In the genomic region with DNA sequence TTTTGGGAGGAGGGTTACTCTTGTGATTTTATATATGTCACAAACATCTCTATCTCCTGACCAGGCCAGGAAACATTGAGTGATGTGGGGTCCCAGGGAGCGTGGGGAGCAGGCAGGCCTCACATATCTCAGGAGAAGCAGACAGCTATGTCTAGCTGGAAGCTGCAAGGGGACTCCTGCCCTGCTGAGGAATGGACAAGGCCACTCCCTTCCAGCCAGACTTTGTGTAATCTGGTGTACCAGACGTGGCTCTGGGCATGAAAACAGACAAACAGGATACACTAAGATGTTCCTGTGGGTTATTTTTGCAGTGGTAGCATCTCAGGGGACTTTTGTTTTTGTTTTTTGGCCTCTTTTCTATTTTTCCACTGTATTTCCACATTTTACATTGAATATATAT, we compare ENCODE assay signal across 17 cellular contexts. TPM values are rescaled to one million over a fixed set of nuclear protein-coding genes. Genes with fewer than 3 reads are reported as not detected.
DNase-seq lines count a peak whose midpoint lies in the region; ATAC-seq and TF ChIP-seq lines count a peak whose summit lies in the region.
"Had no signal": no experiment of that assay in that cellular context is flagged by ENCODE, and none has a peak within 500 bp of the region (broad histone marks: within the 10 kb centered on the region; RNA-seq: fewer than 3 reads in every experiment).

No MANE protein-coding gene starts in this region.

- no peak overlapping the region for H3K4me3 Mint-ChIP-seq in endothelial cell (ENCODE audit: unreplicated experiment)
- H3K4me3 Mint-ChIP-seq: IgD-negative memory B cell had no signal

- intact Hi-C loops in left cardiac atrium (cut with DNase I), result no loop called here
- intact Hi-C loops in Right ventricle myocardium superior (cut with DNase I), result no loop called here
- intact Hi-C loops in upper lobe of right lung (cut with DNase I), result no loop called here
- intact Hi-C loops in PC-9 (cut with micrococcal nuclease; ENCODE audit: unreplicated experiment), result no loop called here

- H3K4me1 ChIP-seq in upper lobe of right lung, result peaks cover 3% of the 10 kb centered on the region
- H3K4me1 ChIP-seq in PC-9 (replicated peaks; ENCODE audit: insufficient read depth), result no peaks in the 10 kb centered on the region
- H3K4me1 ChIP-seq: HAP-1 had no signal

- H2AFZ ChIP-seq in PC-9, result no peak overlapping the region

- H3K36me3 ChIP-seq in upper lobe of right lung (no peaks in the 10 kb centered on the region), PC-9 (ENCODE audit: low read depth) (no peaks in the 10 kb centered on the region)
- H3K36me3 ChIP-seq: HAP-1 had no signal

- CTCF ChIA-PET in PC-9 (lab: Charles Lee), result no interaction called here

- H3K36me3 Mint-ChIP-seq in endothelial cell (ENCODE audit: low read depth, unreplicated experiment), result peaks cover 5% of the 10 kb centered on the region

- TF ChIP-seq CTCF in endothelial cell (IDR thresholded peaks at IDR 0.05; ENCODE audit: unreplicated experiment) (no peak), upper lobe of right lung (IDR thresholded peaks at IDR 0.05) (no peak), PC-9 (conservative IDR thresholded peaks at IDR 0.05) (no peak)

- H3K4me3 ChIP-seq in upper lobe of right lung (no peak overlapping the region), PC-9 (no peak overlapping the region)
- H3K4me3 ChIP-seq: HAP-1 had no signal

- H3K27me3 ChIP-seq in upper lobe of right lung, result no peaks in the 10 kb centered on the region
- no peaks in the 10 kb centered on the region for H3K27me3 ChIP-seq in PC-9 (ENCODE audit: insufficient read depth, low read depth)

- H3K9me3 ChIP-seq in upper lobe of right lung, result no peaks in the 10 kb centered on the region
- no peaks in the 10 kb centered on the region for H3K9me3 ChIP-seq in PC-9 (ENCODE audit: insufficient read depth, low read depth)
- H3K9me3 ChIP-seq: HAP-1 had no signal

- H3K27ac ChIP-seq in upper lobe of right lung (peak overlapping the region; percentile 11), PC-9 (no peak overlapping the region)

- H3K9me2 ChIP-seq in PC-9 (ENCODE audit: insufficient read depth), result no peaks in the 10 kb centered on the region

- peaks cover 28% of the 10 kb centered on the region for H3K4me1 Mint-ChIP-seq in endothelial cell (ENCODE audit: unreplicated experiment)

- no peaks in the 10 kb centered on the region for H4K20me1 ChIP-seq in PC-9 (ENCODE audit: insufficient read depth)

- POLR2A ChIA-PET in PC-9 (lab: Charles Lee; ENCODE audit: unreplicated experiment), result no interaction called here

- no TSS peak for BruUV-seq in PC-9 (replicated peaks; lab: Mats Ljungman, UMichigan)

- no peak overlapping the region for H3K4me2 ChIP-seq in PC-9

- H3F3A ChIP-seq in PC-9 (ENCODE audit: insufficient read depth, low read depth), result no peaks in the 10 kb centered on the region

- ATAC-seq in left cardiac atrium, result peak; percentile 62 to 67
- no peak for ATAC-seq in Right ventricle myocardium superior (ENCODE audit: poor library complexity)
- peak; percentile 44 for ATAC-seq in upper lobe of right lung
- no peak for ATAC-seq in GM21786 (IDR thresholded peaks at IDR 0.05; ENCODE audit: unreplicated experiment)

- DNase-seq in left cardiac atrium (no peak), Right ventricle myocardium superior (no peak), endothelial cell (ENCODE audit: low spot score) (peak; percentile 22), mucosa of gallbladder (ENCODE audit: low spot score) (peak; percentile 44), upper lobe of right lung (no peak), NCI-H128 (lab: John Stamatoyannopoulos, UW; ENCODE audit: unreplicated experiment) (no peak), PC-9 (no peak)
- DNase-seq: activated CD4-positive, alpha-beta T cell treated with anti-CD3 and anti-CD28 coated beads, Interleukin-2, amount 50 U/mL, for 48 hours; anterior cingulate cortex; dermis blood vessel endothelial cell; NCI-H1436 had no signal

- H3K9me3 Mint-ChIP-seq in endothelial cell (ENCODE audit: unreplicated experiment), result no peaks in the 10 kb centered on the region
- H3K9me3 Mint-ChIP-seq: IgD-negative memory B cell had no signal

- H3K27me3 Mint-ChIP-seq in endothelial cell (ENCODE audit: unreplicated experiment), result peaks cover 2% of the 10 kb centered on the region

- no peaks in the 10 kb centered on the region for H3K79me2 ChIP-seq in PC-9 (ENCODE audit: low read depth)

- H3K27ac Mint-ChIP-seq in endothelial cell (ENCODE audit: unreplicated experiment), result peak overlapping the region; percentile 83
- H3K27ac Mint-ChIP-seq: IgD-negative memory B cell had no signal

RNA-seq across cellular contexts. Expression of a gene that starts 23.2 kb away (rescaled TPM):
- total RNA-seq in left cardiac atrium (not detected), Right ventricle myocardium superior (not detected), endothelial cell (ENCODE audit: unreplicated experiment) (not detected), mucosa of gallbladder (2.8 TPM), upper lobe of right lung (not detected), PC-9 (2021) (not detected in 2 replicates)
- total RNA-seq: dermis blood vessel endothelial cell, osteoblast, SK-MEL-5, subcutaneous adipose tissue had no signal

RNA-seq across cellular contexts. Expression of a gene that starts 43.2 kb away (rescaled TPM):
- total RNA-seq in left cardiac atrium, result 1 to 10 TPM; 2.2 to 2.4 TPM
- total RNA-seq in Right ventricle myocardium superior, result 0.43 TPM
- total RNA-seq in endothelial cell (ENCODE audit: unreplicated experiment), result 3.8 TPM
- 5.0 TPM for total RNA-seq in mucosa of gallbladder
- total RNA-seq in upper lobe of right lung, result 5.2 TPM
- total RNA-seq in PC-9 (2021), result 1.0 and 2.9 TPM in 2 replicates
- total RNA-seq: osteoblast, SK-MEL-5 had no signal

RNA-seq across cellular contexts. Expression of a gene that starts 48.2 kb away (rescaled TPM):
- total RNA-seq in left cardiac atrium (100 to 1,000 TPM; 200 to 270 TPM), Right ventricle myocardium superior (320 TPM), endothelial cell (ENCODE audit: unreplicated experiment) (60.7 TPM), mucosa of gallbladder (96.7 TPM), upper lobe of right lung (79.7 TPM), PC-9 (2021) (48.2 and 69.7 TPM in 2 replicates)

RNA-seq across cellular contexts. Expression of a gene that starts 53.5 kb away (rescaled TPM):
- total RNA-seq in left cardiac atrium, result 1 to 10 TPM; 5.2 to 6.3 TPM
- total RNA-seq in Right ventricle myocardium superior, result 3.3 TPM
- 1.4 TPM for total RNA-seq in endothelial cell (ENCODE audit: unreplicated experiment)
- 8.6 TPM for total RNA-seq in mucosa of gallbladder
- total RNA-seq in upper lobe of right lung, result 9.6 TPM
- total RNA-seq in PC-9 (2021), result 7.5 and 9.2 TPM in 2 replicates
- total RNA-seq: SK-MEL-5 had no signal

Comparison
In these comparisons a context has a peak if more than half of its experiments do, and no peak if none do; other contexts are left out.
1. ATAC-seq: peak in left cardiac atrium (2 of 2) and upper lobe of right lung (single experiment); none in Right ventricle myocardium superior (single experiment) and GM21786 (single experiment).
2. DNase-seq: peak in endothelial cell (single experiment) and mucosa of gallbladder (single experiment); none in left cardiac atrium (single experiment), Right ventricle myocardium superior (single experiment), upper lobe of right lung (single experiment), NCI-H128 (single experiment) and PC-9 (0 of 2).